14 cellular contexts compared by ENCODE assay signal in the genomic region with DNA sequence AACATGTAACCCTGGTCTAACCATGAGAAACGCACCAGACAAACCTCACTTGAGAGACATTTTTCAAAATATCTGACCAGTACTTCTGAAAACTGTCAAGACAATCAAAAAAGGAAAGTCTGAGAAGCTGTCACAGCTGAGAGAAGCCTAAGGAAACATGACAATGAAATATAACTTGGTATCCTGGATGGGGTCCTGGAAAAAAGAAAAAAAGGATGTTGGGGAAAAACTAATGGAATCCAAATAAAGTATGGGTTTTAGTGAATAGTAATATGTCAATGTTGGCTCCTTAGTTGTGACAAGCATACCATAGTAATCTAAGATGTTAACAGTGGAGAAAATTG. TPM values are rescaled to one million over a fixed set of nuclear protein-coding genes. Genes with fewer than 3 reads are reported as not detected.
DNase-seq lines count a peak whose midpoint lies in the region; ATAC-seq, FAIRE-seq and TF ChIP-seq lines count a peak whose summit lies in the region.
"Had no signal": no experiment of that assay in that cellular context is flagged by ENCODE, and none has a peak within 500 bp of the region (broad histone marks: within the 10 kb centered on the region; RNA-seq: fewer than 3 reads in every experiment).

No MANE protein-coding gene starts in this region.

- no peak for TF ChIP-seq POLR2A in NB4 (IDR thresholded peaks at IDR 0.05; ENCODE audit: extremely low read depth, insufficient read length)
- TF ChIP-seq POLR2A in GM12892 (IDR thresholded peaks at IDR 0.05; ENCODE audit: low read depth, low read length) = no peak

- intact Hi-C loops in Caco-2 (cut with micrococcal nuclease; ENCODE audit: unreplicated experiment) (loop anchor here (2.0 to 5.0 kb wide), 2 partner anchors 68 to 139 kb away; no protein-coding TSS in a partner anchor), psoas muscle (cut with DNase I) (no loop called here)

- no peak for FAIRE-seq in GM12892 (lab: Jason Lieb, UNC)

- DNase-seq in Caco-2 (no peak), NB4 (ENCODE audit: low read depth) (no peak), epithelial cell of prostate (ENCODE audit: low read depth, low spot score) (no peak), psoas muscle (no peak), retina (no peak), GM12892 (ENCODE audit: insufficient read length) (no peak)
- DNase-seq: activated naive CD4-positive, alpha-beta T cell treated with anti-CD3 and anti-CD28 coated beads, Interleukin-2, amount 50 U/mL, for 16 hours; left colon had no signal

- H3K36me3 Mint-ChIP-seq in Caco-2 (ENCODE audit: insufficient read depth, unreplicated experiment) = peaks cover 8% of the 10 kb centered on the region
- H3K36me3 Mint-ChIP-seq: CD14-positive monocyte had no signal

- 89 to 95% (median 94%) methylated on average over 1 of the region's 1 CpG for WGBS in psoas muscle, 3 donors

- H3K27me3 ChIP-seq in Caco-2 (replicated peaks; ENCODE audit: control insufficient read depth, insufficient read depth, low read length) (no peaks in the 10 kb centered on the region), psoas muscle (ENCODE audit: insufficient read depth in 3 of 3, low read length in 2 of 3) (no peaks in the 10 kb centered on the region)

- CTCF ChIA-PET in Caco-2 (lab: Charles Lee) = interaction anchor here (1.5 kb wide), 1 partner anchor 9 kb away, joined by 5 read pairs; a partner anchor contains a TSS

- peaks cover 17% of the 10 kb centered on the region for H3K4me1 Mint-ChIP-seq in Caco-2 (ENCODE audit: low read depth, unreplicated experiment)

- POLR2A ChIA-PET in Caco-2 (lab: Charles Lee) = interaction anchor here (0.6 kb wide), 2 partner anchors 23 to 51 kb away, joined by 3 read pairs; no protein-coding TSS in a partner anchor

- BruUV-seq in Caco-2 (replicated peaks; lab: Mats Ljungman, UMichigan) = no TSS peak

- H3K4me3 ChIP-seq in Caco-2 (ENCODE audit: low read depth, low read length) = no peak overlapping the region
- H3K4me3 ChIP-seq in NB4 (ENCODE audit: low read depth, low read length) = peak overlapping the region; percentile 42
- peak overlapping the region; percentile 36 for H3K4me3 ChIP-seq in psoas muscle

- H3K36me3 ChIP-seq in Caco-2 (ENCODE audit: control insufficient read depth, insufficient read depth, low read length) = no peaks in the 10 kb centered on the region
- H3K36me3 ChIP-seq in psoas muscle (ENCODE audit: insufficient read depth in 1 of 2, low read depth in 1 of 2) = no peaks in the 10 kb centered on the region

- TF ChIP-seq CTCF in Caco-2 (IDR thresholded peaks at IDR 0.05; ENCODE audit: insufficient read depth in 1 of 2, low read depth in 1 of 2, low read length in 1 of 2, severe bottlenecking in 1 of 2, unreplicated experiment in 1 of 2) (no peak), NB4 (IDR thresholded peaks at IDR 0.05; ENCODE audit: low read depth, low read length) (no peak), psoas muscle (IDR thresholded peaks at IDR 0.05) (no peak)

- H3K27ac Mint-ChIP-seq in Caco-2 (ENCODE audit: unreplicated experiment) = peak overlapping the region; percentile 78
- H3K27ac Mint-ChIP-seq: CD14-positive monocyte; T-helper 1 cell treated with Interleukin-12 subunit alpha and Interleukin-12 subunit beta and Interleukin-4 antibody, amounts not matched to agents 30 μg/mL and 1 μg/mL, for 36 hours had no signal

- H3K4me1 ChIP-seq in Caco-2 (peaks cover 34% of the 10 kb centered on the region), psoas muscle (no peaks in the 10 kb centered on the region)

- no peak for ATAC-seq in psoas muscle
- no peak for ATAC-seq in HG02759 (IDR thresholded peaks at IDR 0.05; ENCODE audit: unreplicated experiment)
- no peak for ATAC-seq in HG02970 (IDR thresholded peaks at IDR 0.05; ENCODE audit: low FRiP score, unreplicated experiment)
- ATAC-seq: PC-3 had no signal

- H3K27me3 Mint-ChIP-seq in Caco-2 (ENCODE audit: insufficient read depth, unreplicated experiment) = no peaks in the 10 kb centered on the region

- H3K9me3 Mint-ChIP-seq in Caco-2 (ENCODE audit: unreplicated experiment) = no peaks in the 10 kb centered on the region
- H3K9me3 Mint-ChIP-seq: CD14-positive monocyte; T-helper 1 cell treated with Interleukin-12 subunit alpha and Interleukin-12 subunit beta and Interleukin-4 antibody, amounts not matched to agents 30 μg/mL and 1 μg/mL, for 36 hours had no signal

- no peaks in the 10 kb centered on the region for H3K9me3 ChIP-seq in Caco-2
- H3K9me3 ChIP-seq in psoas muscle = no peaks in the 10 kb centered on the region

- peak overlapping the region; percentile 58 for H3K4me3 Mint-ChIP-seq in Caco-2 (ENCODE audit: unreplicated experiment)
- H3K4me3 Mint-ChIP-seq: CD14-positive monocyte; T-helper 1 cell treated with Interleukin-12 subunit alpha and Interleukin-12 subunit beta and Interleukin-4 antibody, amounts not matched to agents 30 μg/mL and 1 μg/mL, for 36 hours had no signal

- H3K27ac ChIP-seq in epithelial cell of prostate (peak overlapping the region; percentile 64), psoas muscle (peak overlapping the region; percentile 17)

RNA-seq across cellular contexts. Expression of a gene that starts 9.3 kb away (rescaled TPM):
- total RNA-seq in Caco-2 (2022) (not detected in 2 replicates), psoas muscle (under 1 TPM in 1 of 4 donors, not detected in 3; 0.19 TPM)
- polyA plus RNA-seq in psoas muscle = under 1 TPM in 1 of 3 donors, not detected in 2; 0.04 TPM
- polyA plus RNA-seq in GM12892 (2012; ENCODE audit: missing spikeins) = not detected
- total RNA-seq: G401, left colon had no signal

RNA-seq across cellular contexts. Expression of a gene that starts 37.3 kb away (rescaled TPM):
- 205 and 222 TPM in 2 replicates for total RNA-seq in Caco-2 (2022)
- total RNA-seq in psoas muscle = 100 to 1,000 TPM; 168 to 259 (median 235) TPM
- polyA plus RNA-seq in psoas muscle = 100 to 1,000 TPM; 173 to 328 (median 225) TPM
- 149 TPM for polyA plus RNA-seq in GM12892 (2012; ENCODE audit: missing spikeins)
